8 cellular contexts compared by ENCODE assay signal in genomic region chr5:95823738-95824609, GRCh38. TPM values are rescaled to one million over a fixed set of nuclear protein-coding genes. Genes with fewer than 3 reads are reported as not detected.
DNase-seq lines count a peak whose midpoint lies in the region; ATAC-seq and TF ChIP-seq lines count a peak whose summit lies in the region.

No MANE protein-coding gene starts in this region.

- H2AFZ ChIP-seq in GM23338: peak overlapping the region; percentile 97

- DNase-seq in GM06990 (ENCODE audit: extremely low read depth, insufficient read length): peak; percentile 50
- DNase-seq in GM23338 (ENCODE audit: low spot score): peak; percentile 24
- peak; percentile 94 for DNase-seq in LHCN-M2 (ENCODE audit: low read depth)
- DNase-seq in activated B cell treated with CpG ODN at 0.5 μM for 24 hours: no peak
- DNase-seq in effector CD4-positive, alpha-beta T cell: peak; percentile 56
- DNase-seq in upper lobe of left lung: peak in 1 of 2 donors; percentile 84
- DNase-seq in NCI-H1048 (lab: John Stamatoyannopoulos, UW): no peak

- peaks cover 6% of the 10 kb centered on the region for H3K27me3 Mint-ChIP-seq in GM23338 (ENCODE audit: insufficient read depth, low read depth, poor library complexity)
- no peaks in the 10 kb centered on the region for H3K27me3 Mint-ChIP-seq in activated B cell treated with CpG ODN at 0.5 μM for 24 hours

- H3F3A ChIP-seq in GM23338 (replicated peaks; ENCODE audit: low read depth): no peaks in the 10 kb centered on the region

- CTCF ChIA-PET in activated B cell treated with CpG ODN at 0.5 μM for 24 hours (lab: Charles Lee): interaction anchor here (1.1 to 4.5 kb wide), 5 partner anchors 8 to 43 kb away, joined by 3 to 32 read pairs (median 5); no protein-coding TSS in a partner anchor

- H3K9me3 Mint-ChIP-seq in GM23338: no peaks in the 10 kb centered on the region
- H3K9me3 Mint-ChIP-seq in activated B cell treated with CpG ODN at 0.5 μM for 24 hours: no peaks in the 10 kb centered on the region

- peak in 2 of 4 donors; percentile 35 to 48 for TF ChIP-seq POLR2A in upper lobe of left lung (IDR thresholded peaks at IDR 0.05)

- POLR2A ChIA-PET in activated B cell treated with CpG ODN at 0.5 μM for 24 hours (lab: Charles Lee): interaction anchor here (0.6 to 10.1 kb wide), 4 partner anchors 8 to 45 kb away, joined by 3 to 233 read pairs (median 117); no protein-coding TSS in a partner anchor

- peak overlapping the region; percentile 77 to 92 for H3K9ac ChIP-seq in mucosa of rectum (ENCODE audit: low read depth in 1 of 2, low read length in 2 of 2)

- peak overlapping the region; percentile 12; the same call in 1 of the 3 replicates for H3K4me3 Mint-ChIP-seq in GM23338
- peak overlapping the region; percentile 95 for H3K4me3 Mint-ChIP-seq in activated B cell treated with CpG ODN at 0.5 μM for 24 hours

- H3K4me1 Mint-ChIP-seq in GM23338 (peaks cover 29% of the 10 kb centered on the region), activated B cell treated with CpG ODN at 0.5 μM for 24 hours (peaks cover 59% of the 10 kb centered on the region)

- H3K27ac ChIP-seq in GM23338 (ENCODE audit: low read depth) (no peak overlapping the region), mucosa of rectum (ENCODE audit: low read depth in 2 of 2, low read length in 2 of 2) (peak overlapping the region; percentile 92), upper lobe of left lung (peak overlapping the region; percentile 89 to 97 (median 94))

- H3K36me3 ChIP-seq in GM06990 (ENCODE audit: control insufficient read depth, insufficient read depth, low read length) (no peaks in the 10 kb centered on the region), GM23338 (ENCODE audit: insufficient read depth) (no peaks in the 10 kb centered on the region), mucosa of rectum (ENCODE audit: control insufficient read depth in 2 of 2, insufficient read depth in 2 of 2, low read length in 2 of 2) (no peaks in the 10 kb centered on the region), upper lobe of left lung (no peaks in the 10 kb centered on the region)

- no peaks in the 10 kb centered on the region for H3K9me2 ChIP-seq in GM23338 (ENCODE audit: insufficient read depth)

- H3K9me3 ChIP-seq in mucosa of rectum (ENCODE audit: control insufficient read depth in 2 of 2, low read length in 2 of 2): no peaks in the 10 kb centered on the region
- H3K9me3 ChIP-seq in upper lobe of left lung: no peaks in the 10 kb centered on the region

- no peak for ATAC-seq in GM23338
- no peak for ATAC-seq in activated B cell treated with CpG ODN at 0.5 μM for 24 hours (ENCODE audit: low read depth)
- peak; percentile 67 to 79 for ATAC-seq in upper lobe of left lung (ENCODE audit: low FRiP score in 2 of 2)

- H3K27me3 ChIP-seq in GM06990 (replicated peaks; ENCODE audit: control insufficient read depth, insufficient read depth, low read length): no peaks in the 10 kb centered on the region
- no peaks in the 10 kb centered on the region for H3K27me3 ChIP-seq in GM23338 (ENCODE audit: insufficient read depth)
- H3K27me3 ChIP-seq in mucosa of rectum (ENCODE audit: control insufficient read depth in 2 of 2, insufficient read depth in 2 of 2, low read length in 2 of 2): no peaks in the 10 kb centered on the region
- H3K27me3 ChIP-seq in upper lobe of left lung: no peaks in the 10 kb centered on the region

- H3K4me3 ChIP-seq in GM06990 (replicated peaks; ENCODE audit: low read depth, low read length): peak overlapping the region; percentile 94
- no peak overlapping the region for H3K4me3 ChIP-seq in GM23338
- peak overlapping the region; percentile 88 to 100 for H3K4me3 ChIP-seq in mucosa of rectum (ENCODE audit: low read length in 2 of 2)
- H3K4me3 ChIP-seq in upper lobe of left lung: peak overlapping the region in 3 of 4 donors; percentile 72 to 74 (median 73)

- H3K79me2 ChIP-seq in GM23338 (replicated peaks; ENCODE audit: insufficient read depth): 0 out of 2 replicates have a peak, but pooled peaks cover 2% of the 10 kb centered on the region

- WGBS in upper lobe of left lung, 2 donors: 30 to 32% methylated on average over 12 of the region's 12 CpGs

- H3K27ac Mint-ChIP-seq in GM23338: no peak overlapping the region; the same call in 1 of the 2 replicates
- H3K27ac Mint-ChIP-seq in activated B cell treated with CpG ODN at 0.5 μM for 24 hours: peak overlapping the region; percentile 98

- TF ChIP-seq CTCF in GM06990 (IDR thresholded peaks at IDR 0.05; ENCODE audit: insufficient read depth, low read length, poor library complexity, severe bottlenecking) (no peak), GM23338 (conservative IDR thresholded peaks at IDR 0.05; ENCODE audit: low read depth in 2 of 2) (no peak), activated B cell treated with CpG ODN at 0.5 μM for 24 hours (IDR thresholded peaks at IDR 0.05) (no peak), upper lobe of left lung (IDR thresholded peaks at IDR 0.05) (no peak)

- H3K4me2 ChIP-seq in GM23338: peak overlapping the region; percentile 84; the same call in 1 of the 2 replicates

- H4K20me1 ChIP-seq in GM23338 (replicated peaks; ENCODE audit: insufficient read depth): no peaks in the 10 kb centered on the region

- intact Hi-C loops in activated B cell treated with CpG ODN at 0.5 μM for 24 hours (cut with micrococcal nuclease): loop anchor here (2.0 to 10.0 kb wide), 4 partner anchors 137 to 1358 kb away; partner anchors contain the start of genes ELL2, ERAP1 and RIOK2

- TF ChIP-seq EP300 in upper lobe of left lung (IDR thresholded peaks at IDR 0.05): no peak

- H3K36me3 Mint-ChIP-seq in GM23338 (ENCODE audit: low read depth) (no peaks in the 10 kb centered on the region), activated B cell treated with CpG ODN at 0.5 μM for 24 hours (ENCODE audit: low read depth) (peaks cover 13% of the 10 kb centered on the region)

- H3K4me1 ChIP-seq in GM23338 (ENCODE audit: insufficient read depth): peaks cover 21% of the 10 kb centered on the region
- peaks cover 38 to 55% of the 10 kb centered on the region in 2 donors for H3K4me1 ChIP-seq in mucosa of rectum (ENCODE audit: control insufficient read depth in 2 of 2, insufficient read depth in 2 of 2, low read length in 2 of 2)
- peaks cover 38 to 75% (median 50%) of the 10 kb centered on the region in 4 donors for H3K4me1 ChIP-seq in upper lobe of left lung

TF ChIP-seq in GM23338, 12 proteins besides CTCF, POLR2A, EP300 and RAD21:
- TF ChIP-seq ETS1 (IDR thresholded peaks at IDR 0.05) (no peak), EZH2phosphoT487 (IDR thresholded peaks at IDR 0.05; ENCODE audit: unreplicated experiment) (no peak), ZNF331 (CRISPR knock-in tag; IDR thresholded peaks at IDR 0.05; ENCODE audit: low read depth) (no peak)
TF ChIP-seq in GM23338: peak in this region for 0.

RNA-seq across cellular contexts. Expression of gene GLRX, which starts 1.4 kb away (rescaled TPM):
- total RNA-seq in GM23338 (2014; rRNA removed; shearing (Covaris generic)): 9.5 and 14.9 TPM in 2 replicates
- polyA plus RNA-seq in GM23338 (2016; fragmentation: Nextera tagmentation; extraction: Ambion mirVana): 42.2 and 42.9 TPM in 2 replicates
- total RNA-seq in LHCN-M2 (2014; rRNA removed): 108 and 119 TPM in 2 replicates
- 180 TPM for polyA plus RNA-seq in LHCN-M2 (2012)
- total RNA-seq in activated B cell treated with CpG ODN at 0.5 μM for 24 hours: 55.4 and 60.2 TPM in 2 replicates
- 10 to 100 TPM; 22.0 to 99.9 (median 78.5) TPM for total RNA-seq in upper lobe of left lung

Comparison
In these comparisons a context has a peak if more than half of its experiments do, and no peak if none do; other contexts are left out.
1. DNase-seq: peak in GM06990 (single experiment), GM23338 (single experiment), LHCN-M2 (single experiment) and effector CD4-positive, alpha-beta T cell (single experiment); none in activated B cell treated with CpG ODN at 0.5 μM for 24 hours (single experiment) and NCI-H1048 (single experiment).
2. ATAC-seq: peak in upper lobe of left lung (2 of 2); none in GM23338 (single experiment) and activated B cell treated with CpG ODN at 0.5 μM for 24 hours (single experiment).